ENCODE assay signal across 17 cellular contexts in the genomic region with DNA sequence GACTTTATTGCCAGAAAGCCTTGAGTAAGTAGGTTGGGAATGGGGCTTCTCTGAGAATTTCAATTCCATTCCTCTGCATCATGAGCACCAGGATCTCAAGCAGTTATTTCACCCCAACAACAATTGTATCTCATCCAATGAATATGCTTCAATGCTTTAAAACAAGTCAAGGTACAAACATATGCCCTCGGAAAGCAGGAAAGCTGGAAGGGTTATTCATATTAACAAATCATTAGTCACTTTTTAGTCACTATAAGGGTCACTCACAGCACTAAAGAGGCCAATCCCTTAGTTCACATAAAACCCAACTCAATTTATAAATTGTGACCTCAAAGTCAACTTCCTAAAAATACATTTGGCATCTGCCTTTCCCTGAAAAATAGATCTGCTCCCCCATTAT. TPM values are rescaled to one million over a fixed set of nuclear protein-coding genes. Genes with fewer than 3 reads are reported as not detected.
DNase-seq lines count a peak whose midpoint lies in the region; ATAC-seq and TF ChIP-seq lines count a peak whose summit lies in the region.
"Had no signal": no experiment of that assay in that cellular context is flagged by ENCODE, and none has a peak within 500 bp of the region (broad histone marks: within the 10 kb centered on the region; RNA-seq: fewer than 3 reads in every experiment).

No MANE protein-coding gene starts in this region.

- H3K4me3 ChIP-seq in BJ (ENCODE audit: low read depth, low read length) (no peak overlapping the region), cardiac fibroblast (replicated peaks in 1 of 2; ENCODE audit: low read depth in 2 of 2, low read length in 2 of 2) (no peak overlapping the region), kidney epithelial cell (ENCODE audit: low read depth, low read length) (no peak overlapping the region)

- H3K36me3 ChIP-seq in BJ (ENCODE audit: control insufficient read depth, insufficient read depth, low read length) = peaks cover 2% of the 10 kb centered on the region; the same call in 1 of the 2 replicates
- H3K36me3 ChIP-seq in kidney epithelial cell (ENCODE audit: control insufficient read depth, insufficient read depth, low read length) = no peaks in the 10 kb centered on the region

- POLR2A ChIA-PET in BJ (lab: Charles Lee) = no interaction called here

- H3K27me3 ChIP-seq in BJ (ENCODE audit: control insufficient read depth, insufficient read depth, low read length) (no peaks in the 10 kb centered on the region), kidney epithelial cell (ENCODE audit: control insufficient read depth, insufficient read depth, low read length) (no peaks in the 10 kb centered on the region)

- CTCF ChIA-PET in BJ (lab: Yijun Ruan, JAX) = interaction anchor here (0.9 to 1.5 kb wide), 2 partner anchors 16 to 140 kb away, joined by 3 read pairs; partner anchors contain the start of gene MB21D2

- DNase-seq in BJ (ENCODE audit: low read depth) = peak; percentile 94
- DNase-seq in MV-4-11 (lab: John Stamatoyannopoulos, UW) = peak; percentile 11
- DNase-seq in cardiac fibroblast (ENCODE audit: low read depth in 2 of 2) = peak; percentile 62 to 97
- peak; percentile 91 for DNase-seq in kidney epithelial cell (ENCODE audit: low read depth)
- no peak for DNase-seq in stimulated activated CD4-positive, alpha-beta T cell treated with anti-CD3 and anti-CD28 coated beads, Interleukin-12 subunit alpha, Interleukin-12 subunit beta, amount 100 ng/mL, for 4 hours
- DNase-seq in activated naive CD4-positive, alpha-beta T cell (lab: John Stamatoyannopoulos, UW) = no peak
- no peak for DNase-seq in left lobe of liver (ENCODE audit: low spot score)
- DNase-seq: activated gamma-delta T cell; GDM1; left colon; naive thymus-derived CD8-positive, alpha-beta T cell; NCI-H1092 treated with DMSO at 0.1 percent for 48 hours; NCI-H446; retina; stimulated activated naive CD4-positive, alpha-beta T cell treated with Interleukin-2 at 50 U/mL for 16 hours; T1000 had no signal

- TF ChIP-seq CTCF in BJ (IDR thresholded peaks at IDR 0.05; ENCODE audit: insufficient read depth, low read depth, low read length) (no peak), cardiac fibroblast (IDR thresholded peaks at IDR 0.05; ENCODE audit: low read depth, low read length) (no peak), kidney epithelial cell (IDR thresholded peaks at IDR 0.05; ENCODE audit: insufficient read depth, low read length, poor library complexity, severe bottlenecking) (no peak)

- ATAC-seq in GM21576 (IDR thresholded peaks at IDR 0.05; ENCODE audit: unreplicated experiment) (no peak), left lobe of liver (no peak)
- ATAC-seq: left colon; naive thymus-derived CD8-positive, alpha-beta T cell had no signal

RNA-seq across cellular contexts. Expression of gene MB21D2, which starts 16.2 kb away (rescaled TPM):
- 12.3 and 13.3 TPM in 2 replicates for polyA plus RNA-seq in BJ (2011; rRNA removed)
- 20.3 and 27.6 TPM in 2 replicates for polyA minus RNA-seq in BJ (2011; rRNA and poly(A)+ RNA removed)
- 16.6 and 18.9 TPM in 2 replicates for total RNA-seq in kidney epithelial cell
- total RNA-seq in left lobe of liver = 0.23 TPM

Comparison
In these comparisons a context has a peak if more than half of its experiments do, and no peak if none do; other contexts are left out.
1. DNase-seq: peak in BJ (single experiment), MV-4-11 (single experiment), cardiac fibroblast (2 of 2) and kidney epithelial cell (single experiment); none in stimulated activated CD4-positive, alpha-beta T cell treated with anti-CD3 and anti-CD28 coated beads, Interleukin-12 subunit alpha, Interleukin-12 subunit beta, amount 100 ng/mL, for 4 hours (single experiment), activated naive CD4-positive, alpha-beta T cell (0 of 4) and left lobe of liver (single experiment).
2. RNA of gene MB21D2, which starts 16.2 kb away (total RNA-seq): 16.6 to 18.9 TPM in kidney epithelial cell; 0.23 TPM in left lobe of liver (single experiment); every median in the first group is over 10 times any median in the second.